In the genomic region with DNA sequence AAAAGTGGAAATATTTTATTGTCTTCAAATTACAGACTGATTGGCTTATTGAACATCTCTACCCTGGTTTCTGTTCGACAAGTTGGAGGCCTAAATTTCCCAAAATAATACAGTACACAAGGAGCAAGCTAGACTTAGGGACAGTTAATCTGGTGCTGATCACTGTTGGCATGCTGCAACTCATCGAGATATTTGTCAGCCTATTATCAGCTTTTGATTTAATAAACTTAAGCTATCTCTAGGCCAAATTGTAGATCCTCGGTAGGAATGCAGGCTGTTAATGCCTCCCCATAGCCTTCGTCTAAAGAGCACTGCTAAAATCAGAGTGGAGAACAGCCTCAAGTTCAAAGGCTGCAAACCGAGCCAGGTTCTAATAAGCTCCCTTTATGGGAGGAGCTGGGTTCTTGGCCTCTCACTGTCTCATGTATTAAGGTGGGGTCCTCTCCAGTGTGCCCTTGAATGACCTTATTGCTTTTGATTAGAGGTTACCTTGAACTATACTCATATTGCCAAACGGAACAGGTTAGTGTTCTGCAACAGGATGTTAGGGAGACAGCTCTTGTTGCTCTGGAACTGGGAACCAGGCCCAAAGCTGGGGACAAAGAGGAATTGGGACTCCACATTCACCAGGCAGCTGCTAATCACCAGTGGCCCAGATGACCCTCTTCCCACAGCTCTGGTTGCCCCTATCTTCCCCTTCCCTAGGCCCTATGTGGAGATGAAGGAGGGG, we compare ENCODE assay signal across 1 cellular context.
TF ChIP-seq lines count a peak whose summit lies in the region.

No MANE protein-coding gene starts in this region.

TF ChIP-seq in GM12878, 131 proteins besides CTCF, POLR2A, EP300 and RAD21:
- TF ChIP-seq REST (IDR thresholded peaks at IDR 0.05; ENCODE audit: low read depth, low read length): no peak
- no peak for TF ChIP-seq PAX8 (IDR thresholded peaks at IDR 0.05)
- no peak for TF ChIP-seq TARDBP (IDR thresholded peaks at IDR 0.05; ENCODE audit: borderline replicate concordance)
- TF ChIP-seq KLF5 (IDR thresholded peaks at IDR 0.05; ENCODE audit: partially characterized antibody): no peak
TF ChIP-seq in GM12878: peak in this region for 0.
